In genomic region chr11:46701078-46701654, GRCh38 we compare ENCODE assay signal across 8 cellular contexts. TPM values are rescaled to one million over a fixed set of nuclear protein-coding genes. Genes with fewer than 3 reads are reported as not detected.
DNase-seq lines count a peak whose midpoint lies in the region; ATAC-seq and TF ChIP-seq lines count a peak whose summit lies in the region.

No MANE protein-coding gene starts in this region.

- CTCF ChIA-PET in naive thymus-derived CD4-positive, alpha-beta T cell (lab: Charles Lee): interaction anchor here (1.0 to 4.3 kb wide), 3 partner anchors 8 to 31 kb away, joined by 3 to 20 read pairs (median 10); no protein-coding TSS in a partner anchor
- CTCF ChIA-PET in HEK293T (lab: Yijun Ruan, JAX): interaction anchor here (0.6 kb wide), 1 partner anchor 41 kb away, joined by 4 read pairs; no protein-coding TSS in a partner anchor

- no peaks in the 10 kb centered on the region for H3K27me3 ChIP-seq in HL-60 (ENCODE audit: insufficient read depth, poor library complexity, severe bottlenecking)
- H3K27me3 ChIP-seq in naive thymus-derived CD4-positive, alpha-beta T cell (ENCODE audit: control insufficient read depth in 2 of 2, insufficient read depth in 2 of 2, low read length in 2 of 2): no peaks in the 10 kb centered on the region

- H3K36me3 Mint-ChIP-seq in naive thymus-derived CD4-positive, alpha-beta T cell: peaks cover 5 to 32% (median 15%) of the 10 kb centered on the region in 5 donors

- DNase-seq in COLO668 (lab: John Stamatoyannopoulos, UW; ENCODE audit: unreplicated experiment) (peak; percentile 30), HL-60 (ENCODE audit: low read depth in 1 of 2, low spot score in 1 of 2) (no peak), cardiac fibroblast (ENCODE audit: low read depth in 2 of 2) (no peak), NCI-H2029 (lab: John Stamatoyannopoulos, UW) (no peak), NCI-H524 (lab: John Stamatoyannopoulos, UW) (no peak), HEK293T (ENCODE audit: extremely low spot score) (no peak), OCI-M2 (lab: John Stamatoyannopoulos, UW; ENCODE audit: unreplicated experiment) (no peak)
- DNase-seq in naive thymus-derived CD4-positive, alpha-beta T cell: peak in 1 of 9 donors; percentile 34

- H3K27me3 Mint-ChIP-seq in naive thymus-derived CD4-positive, alpha-beta T cell: peaks cover 0 to 5% (median 0%) of the 10 kb centered on the region in 5 donors

- no peak for TF ChIP-seq CTCF in HL-60 (IDR thresholded peaks at IDR 0.05; ENCODE audit: insufficient read depth, low read length)
- no peak for TF ChIP-seq CTCF in cardiac fibroblast (IDR thresholded peaks at IDR 0.05; ENCODE audit: low read depth, low read length)

- H3K4me3 ChIP-seq in HL-60 (replicated peaks; ENCODE audit: insufficient read depth, low read length) (peak overlapping the region; percentile 89), cardiac fibroblast (replicated peaks in 1 of 2; ENCODE audit: low read depth in 2 of 2, low read length in 2 of 2) (peak overlapping the region; percentile 69 to 99)
- peak overlapping the region; percentile 95 for H3K4me3 ChIP-seq in naive thymus-derived CD4-positive, alpha-beta T cell (ENCODE audit: low read length)

- no peaks in the 10 kb centered on the region for H3K9me3 ChIP-seq in naive thymus-derived CD4-positive, alpha-beta T cell (ENCODE audit: control insufficient read depth in 2 of 3, low read length in 3 of 3)

- no peak for ATAC-seq in naive thymus-derived CD4-positive, alpha-beta T cell

- H3K9me3 Mint-ChIP-seq in naive thymus-derived CD4-positive, alpha-beta T cell: peaks cover 0 to 2% (median 0%) of the 10 kb centered on the region in 11 donors

- H3K27ac ChIP-seq in HL-60 (replicated peaks): peak overlapping the region; percentile 98
- H3K27ac ChIP-seq in naive thymus-derived CD4-positive, alpha-beta T cell (ENCODE audit: low read depth, low read length): peak overlapping the region; percentile 75

- H3K27ac Mint-ChIP-seq in naive thymus-derived CD4-positive, alpha-beta T cell: peak overlapping the region; percentile 82 to 98 (median 96)

- POLR2A ChIA-PET in naive thymus-derived CD4-positive, alpha-beta T cell (lab: Charles Lee): interaction anchor here (0.8 to 12.4 kb wide), 9 partner anchors 15 to 854 kb away, joined by 3 to 135 read pairs (median 4); partner anchors contain the start of genes ACP2, AMBRA1, ATG13 and CRY2
- POLR2A ChIA-PET in HEK293T (lab: Yijun Ruan, JAX): interaction anchor here (0.7 to 2.6 kb wide), 12 partner anchors 10 to 235 kb away, joined by 3 to 8 read pairs (median 4); partner anchors contain the start of genes AMBRA1, CSTPP1 and F2

- intact Hi-C loops in naive thymus-derived CD4-positive, alpha-beta T cell (cut with micrococcal nuclease): loop anchor here (2.0 to 10.0 kb wide), 10 partner anchors 236 to 1346 kb away; partner anchors contain the start of genes ACP2 (in 1 of the 2), CRY2 (in 1 of the 2), CSTPP1 (in 1 of the 2) and DGKZ (in 1 of the 2)

- peak overlapping the region; percentile 91 to 100 (median 99) for H3K4me3 Mint-ChIP-seq in naive thymus-derived CD4-positive, alpha-beta T cell

- peaks cover 33 to 38% of the 10 kb centered on the region in 2 donors for H3K4me1 ChIP-seq in naive thymus-derived CD4-positive, alpha-beta T cell (ENCODE audit: control insufficient read depth in 2 of 2, insufficient read depth in 2 of 2, low read length in 2 of 2)

- H3K4me1 Mint-ChIP-seq in naive thymus-derived CD4-positive, alpha-beta T cell: peaks cover 39 to 64% (median 47%) of the 10 kb centered on the region in 7 donors

- peaks cover 5 to 48% (median 14%) of the 10 kb centered on the region in 3 experiments for H3K36me3 ChIP-seq in naive thymus-derived CD4-positive, alpha-beta T cell (ENCODE audit: control insufficient read depth in 2 of 3, insufficient read depth in 3 of 3, low read length in 3 of 3)

TF ChIP-seq in HEK293T, 16 proteins besides CTCF, POLR2A, EP300 and RAD21:
- TF ChIP-seq, protein P1, sequence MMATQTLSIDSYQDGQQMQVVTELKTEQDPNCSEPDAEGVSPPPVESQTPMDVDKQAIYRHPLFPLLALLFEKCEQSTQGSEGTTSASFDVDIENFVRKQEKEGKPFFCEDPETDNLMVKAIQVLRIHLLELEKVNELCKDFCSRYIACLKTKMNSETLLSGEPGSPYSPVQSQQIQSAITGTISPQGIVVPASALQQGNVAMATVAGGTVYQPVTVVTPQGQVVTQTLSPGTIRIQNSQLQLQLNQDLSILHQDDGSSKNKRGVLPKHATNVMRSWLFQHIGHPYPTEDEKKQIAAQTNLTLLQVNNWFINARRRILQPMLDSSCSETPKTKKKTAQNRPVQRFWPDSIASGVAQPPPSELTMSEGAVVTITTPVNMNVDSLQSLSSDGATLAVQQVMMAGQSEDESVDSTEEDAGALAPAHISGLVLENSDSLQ (IDR thresholded peaks at IDR 0.05): no peak
- TF ChIP-seq HDGF (IDR thresholded peaks at IDR 0.05; ENCODE audit: borderline replicate concordance): no peak
- no peak for TF ChIP-seq SUZ12 (IDR thresholded peaks at IDR 0.05)
- no peak for TF ChIP-seq ZNF384 (IDR thresholded peaks at IDR 0.05)
- TF ChIP-seq TARDBP (IDR thresholded peaks at IDR 0.05): no peak
- TF ChIP-seq LEF1 (IDR thresholded peaks at IDR 0.05; ENCODE audit: borderline replicate concordance): no peak
- no peak for TF ChIP-seq BHLHE40 (IDR thresholded peaks at IDR 0.05; ENCODE audit: borderline replicate concordance)
- TF ChIP-seq ARNT (IDR thresholded peaks at IDR 0.05): no peak
- no peak for TF ChIP-seq FOXM1 (IDR thresholded peaks at IDR 0.05; ENCODE audit: borderline replicate concordance)
- TF ChIP-seq L3MBTL2 (conservative IDR thresholded peaks at IDR 0.05): no peak
- TF ChIP-seq ELF4 (IDR thresholded peaks at IDR 0.05): no peak
- TF ChIP-seq FOXA1 (IDR thresholded peaks at IDR 0.05): no peak
- TF ChIP-seq SP1 (IDR thresholded peaks at IDR 0.05): no peak

RNA-seq across cellular contexts. Expression of gene ZNF408, which starts 0.3 kb away (rescaled TPM):
- total RNA-seq in naive thymus-derived CD4-positive, alpha-beta T cell: 10 to 100 TPM in 4 of 5 experiments, 1 to 10 TPM in 1; 7.8 to 20.0 (median 16.6) TPM
- 10 to 100 TPM in 1 of 2 donors, 1 to 10 TPM in 1; 7.0 to 14.1 TPM for polyA plus RNA-seq in naive thymus-derived CD4-positive, alpha-beta T cell

RNA-seq across cellular contexts. Expression of gene ARHGAP1, which starts 0.7 kb away (rescaled TPM):
- 10 to 100 TPM; 44.6 to 82.5 (median 64.6) TPM for total RNA-seq in naive thymus-derived CD4-positive, alpha-beta T cell
- polyA plus RNA-seq in naive thymus-derived CD4-positive, alpha-beta T cell: 10 to 100 TPM; 44.2 to 69.9 TPM

RNA-seq across cellular contexts. Expression of gene F2, which starts 17.8 kb away (rescaled TPM):
- under 1 TPM in 1 of 5 experiments, not detected in 4; 0.15 TPM for total RNA-seq in naive thymus-derived CD4-positive, alpha-beta T cell
- not detected for polyA plus RNA-seq in naive thymus-derived CD4-positive, alpha-beta T cell
